27 cellular contexts compared by ENCODE assay signal in genomic region chr10:47298730-47299129, GRCh38. TPM values are rescaled to one million over a fixed set of nuclear protein-coding genes. Genes with fewer than 3 reads are reported as not detected.
"Had no signal": no experiment of that assay in that cellular context is flagged by ENCODE, and none has a peak within 500 bp of the region (broad histone marks: within the 10 kb centered on the region; RNA-seq: fewer than 3 reads in every experiment).

No MANE protein-coding gene starts in this region.

- H3K36me3 Mint-ChIP-seq: activated CD4-positive, alpha-beta memory T cell treated with anti-CD3 and anti-CD28 coated beads for 36 hours; brain; T-cell had no signal

- H3K27ac Mint-ChIP-seq: activated CD4-positive, alpha-beta memory T cell treated with anti-CD3 and anti-CD28 coated beads for 36 hours; activated CD4-positive, alpha-beta T cell treated with anti-CD3 and anti-CD28 coated beads, Interleukin-2, amount 10 ng/mL, durations not matched to agents 7 days and 5 days; activated naive CD8-positive, alpha-beta T cell treated with anti-CD3 and anti-CD28 coated beads, Interleukin-2, amount 50 U/mL, for 24 hours; activated T-helper 17 cell treated with anti-CD3 and anti-CD28 coated beads, Interleukin-2, amount 50 U/mL, for 72 hours; T-cell had no signal

- DNase-seq: activated CD4-positive, alpha-beta T cell treated with anti-CD3 and anti-CD28 coated beads, Interleukin-2, amount 10 ng/mL, durations not matched to agents 7 days and 5 days; activated CD4-positive, CD25-positive, alpha-beta regulatory T cell; activated CD8-positive, alpha-beta memory T cell treated with anti-CD3 and anti-CD28 coated beads for 24 hours; activated gamma-delta T cell; activated naive CD4-positive, alpha-beta T cell treated with anti-CD3 and anti-CD28 coated beads, Interleukin-2, amount 50 U/mL, for 16 hours; activated naive CD8-positive, alpha-beta T cell treated with anti-CD3 and anti-CD28 coated beads, Interleukin-2, amount 50 U/mL, for 24 hours; activated T-cell treated with anti-CD3 and anti-CD28 coated beads for 4 hours; activated T-cell treated with anti-CD3 and anti-CD28 coated beads, Interleukin-2, amount 50 U/mL, for 48 hours; amniotic stem cell; Kasumi-1; NCI-H1105 treated with DMSO at 0.1 percent for 48 hours; NCI-H1436 treated with DMSO at 0.1 percent for 48 hours; NCI-H187 treated with DMSO at 0.1 percent for 48 hours; NCI-H2081 treated with DMSO at 0.1 percent for 48 hours; NCI-H446; NCI-H524; PC-3; T-cell; T-helper 2 cell; T1000 had no signal

- H3K27ac ChIP-seq: SK-N-MC, VCaP had no signal

- ATAC-seq: activated naive CD8-positive, alpha-beta T cell treated with anti-CD3 and anti-CD28 coated beads, Interleukin-2, amount 50 U/mL, for 24 hours; activated T-helper 17 cell treated with anti-CD3 and anti-CD28 coated beads, Interleukin-2, amount 50 U/mL, for 72 hours; K562; PC-3; T-cell had no signal

- H3K9me3 Mint-ChIP-seq: activated CD4-positive, alpha-beta memory T cell treated with anti-CD3 and anti-CD28 coated beads for 36 hours; activated CD4-positive, alpha-beta T cell treated with anti-CD3 and anti-CD28 coated beads, Interleukin-2, amount 10 ng/mL, durations not matched to agents 7 days and 5 days; activated naive CD8-positive, alpha-beta T cell treated with anti-CD3 and anti-CD28 coated beads, Interleukin-2, amount 50 U/mL, for 24 hours; activated T-helper 17 cell treated with anti-CD3 and anti-CD28 coated beads, Interleukin-2, amount 50 U/mL, for 72 hours; T-cell had no signal

- H3K4me3 ChIP-seq: K562, SK-N-MC had no signal

RNA-seq across cellular contexts. Expression of gene GDF10, which starts 1.3 kb away (rescaled TPM):
- total RNA-seq: PC-3 had no signal

RNA-seq across cellular contexts. Expression of gene GDF2, which starts 23.5 kb away (rescaled TPM):
- total RNA-seq: activated CD4-positive, alpha-beta memory T cell treated with anti-CD3 and anti-CD28 coated beads for 36 hours; activated CD4-positive, alpha-beta T cell treated with anti-CD3 and anti-CD28 coated beads, Interleukin-2, amount 10 ng/mL, durations not matched to agents 7 days and 5 days; activated T-helper 17 cell treated with anti-CD3 and anti-CD28 coated beads, Interleukin-2, amount 50 U/mL, for 72 hours; astrocyte; PC-3; T-cell had no signal

RNA-seq across cellular contexts. Expression of gene RBP3, which starts 49.4 kb away (rescaled TPM):
- total RNA-seq: activated CD4-positive, alpha-beta memory T cell treated with anti-CD3 and anti-CD28 coated beads for 36 hours; activated CD4-positive, alpha-beta T cell treated with anti-CD3 and anti-CD28 coated beads, Interleukin-2, amount 10 ng/mL, durations not matched to agents 7 days and 5 days; activated T-helper 17 cell treated with anti-CD3 and anti-CD28 coated beads, Interleukin-2, amount 50 U/mL, for 72 hours; astrocyte; K562; PC-3; T-cell had no signal
- polyA plus RNA-seq: K562 had no signal
